ENCODE assay signal across 19 cellular contexts in genomic region chr4:3371038-3371437, GRCh38.
DNase-seq lines count a peak whose midpoint lies in the region; ATAC-seq and TF ChIP-seq lines count a peak whose summit lies in the region.
"Had no signal": no experiment of that assay in that cellular context is flagged by ENCODE, and none has a peak within 500 bp of the region (broad histone marks: within the 10 kb centered on the region; RNA-seq: fewer than 3 reads in every experiment).

No MANE protein-coding gene starts in this region.

- peaks cover 0 to 28% of the 10 kb centered on the region in 2 donors for H3K36me3 ChIP-seq in neuronal stem cell (replicated peaks in 1 of 2; ENCODE audit: control insufficient read depth in 2 of 2, insufficient read depth in 2 of 2, low read length in 2 of 2)

- CTCF ChIA-PET in CD4-positive, alpha-beta T cell (lab: Charles Lee) = no interaction called here
- CTCF ChIA-PET in WTC11 (lab: Charles Lee) = interaction anchor here (0.9 to 3.5 kb wide), 12 partner anchors 21 to 144 kb away, joined by 3 to 28 read pairs (median 5); no protein-coding TSS in a partner anchor

- DNase-seq in CD4-positive, alpha-beta T cell = no peak
- no peak for DNase-seq in WTC11 (ENCODE audit: low spot score)
- no peak for DNase-seq in glutamatergic neuron
- no peak for DNase-seq in neuronal stem cell (ENCODE audit: low spot score)
- DNase-seq in activated CD8-positive, alpha-beta memory T cell treated with anti-CD3 and anti-CD28 coated beads, Interleukin-2, amount 50 U/mL, for 4 hours = no peak
- no peak for DNase-seq in NCI-H510A treated with DMSO at 0.1 percent for 48 hours (lab: John Stamatoyannopoulos, UW)
- DNase-seq: activated CD8-positive, alpha-beta memory T cell treated with anti-CD3 and anti-CD28 coated beads, Interleukin-2, amount 50 U/mL, for 48 hours; activated naive CD8-positive, alpha-beta T cell treated with anti-CD3 and anti-CD28 coated beads, Interleukin-2, amount 10 ng/mL, durations not matched to agents 7 days and 5 days; effector CD8-positive, alpha-beta T cell; GDM1; NCI-H146; NCI-H774; stimulated activated naive CD8-positive, alpha-beta T cell treated with anti-CD3 and anti-CD28 coated beads, Interleukin-15, Interleukin-2, amounts not matched to agents 100 U/mL and 50 U/mL, for 24 hours had no signal

- H3K4me3 ChIP-seq in neuronal stem cell (ENCODE audit: low read length in 2 of 2) = peak overlapping the region in 1 of 2 donors; percentile 41
- H3K4me3 ChIP-seq: K562, lung had no signal

- no peak overlapping the region for H2BK12ac ChIP-seq in neuronal stem cell (ENCODE audit: low read length)

- no peak overlapping the region for H3K4ac ChIP-seq in neuronal stem cell (ENCODE audit: low read length)

- TF ChIP-seq CTCF in CD4-positive, alpha-beta T cell (IDR thresholded peaks at IDR 0.05) = no peak
- TF ChIP-seq CTCF in WTC11 (IDR thresholded peaks at IDR 0.05) (no peak), glutamatergic neuron (IDR thresholded peaks at IDR 0.05; ENCODE audit: partially characterized antibody, unreplicated experiment) (no peak)

- H2AFZ ChIP-seq in neuronal stem cell (ENCODE audit: low read length) = no peak overlapping the region

- H3K36me3 Mint-ChIP-seq in CD4-positive, alpha-beta T cell (ENCODE audit: low read depth) = peaks cover 5% of the 10 kb centered on the region
- H3K36me3 Mint-ChIP-seq in WTC11 (no peaks in the 10 kb centered on the region), glutamatergic neuron (ENCODE audit: unreplicated experiment) (no peaks in the 10 kb centered on the region)
- H3K36me3 Mint-ChIP-seq: activated naive CD8-positive, alpha-beta T cell treated with anti-CD3 and anti-CD28 coated beads, Interleukin-2, amount 10 ng/mL, durations not matched to agents 7 days and 5 days had no signal

- no peak overlapping the region for H4K91ac ChIP-seq in neuronal stem cell (ENCODE audit: low read depth, low read length, poor library complexity)

- no peak overlapping the region for H2BK120ac ChIP-seq in neuronal stem cell (ENCODE audit: low read depth, low read length)

- POLR2A ChIA-PET in CD4-positive, alpha-beta T cell (lab: Charles Lee) = interaction anchor here (0.7 kb wide), 1 partner anchor 14 kb away, joined by 3 read pairs; no protein-coding TSS in a partner anchor
- POLR2A ChIA-PET in WTC11 (lab: Charles Lee) = interaction anchor here (0.8 to 1.7 kb wide), 2 partner anchors 16 to 18 kb away, joined by 3 to 7 read pairs; no protein-coding TSS in a partner anchor

- no peak for ATAC-seq in CD4-positive, alpha-beta T cell (ENCODE audit: poor library complexity)
- ATAC-seq in WTC11 = peak; percentile 16
- no peak for ATAC-seq in GM21515 (IDR thresholded peaks at IDR 0.05; ENCODE audit: unreplicated experiment)
- no peak for ATAC-seq in GM18517 (IDR thresholded peaks at IDR 0.05; ENCODE audit: unreplicated experiment)
- ATAC-seq: K562; stimulated activated naive CD8-positive, alpha-beta T cell treated with anti-CD3 and anti-CD28 coated beads, Interleukin-15, Interleukin-2, amounts not matched to agents 100 U/mL and 50 U/mL, for 24 hours had no signal

- no CpG with 5 or more reads among the region's 14 CpGs for WGBS in neuronal stem cell (ENCODE audit: extremely low coverage in 2 of 2, insufficient read length in 2 of 2, insufficient replicate concordance in 1 of 2), 2 donors

- peaks cover 10% of the 10 kb centered on the region for H3K79me1 ChIP-seq in neuronal stem cell (ENCODE audit: low read depth, low read length)

- no peak overlapping the region for H4K8ac ChIP-seq in neuronal stem cell (ENCODE audit: low read depth, low read length)

- H3K23ac ChIP-seq in neuronal stem cell (ENCODE audit: low read depth, low read length, poor library complexity) = no peak overlapping the region

- peak overlapping the region; percentile 74 for H3K4me3 Mint-ChIP-seq in CD4-positive, alpha-beta T cell
- H3K4me3 Mint-ChIP-seq in WTC11 (peak overlapping the region; percentile 21), glutamatergic neuron (ENCODE audit: unreplicated experiment) (peak overlapping the region; percentile 12)

- peaks cover 68% of the 10 kb centered on the region for H3K4me1 Mint-ChIP-seq in CD4-positive, alpha-beta T cell (ENCODE audit: low read depth)
- H3K4me1 Mint-ChIP-seq in WTC11 (peaks cover 44% of the 10 kb centered on the region), glutamatergic neuron (ENCODE audit: low read depth, unreplicated experiment) (peaks cover 42% of the 10 kb centered on the region)

- H2BK5ac ChIP-seq in neuronal stem cell (ENCODE audit: low read length) = no peak overlapping the region

- H3K4me2 ChIP-seq in neuronal stem cell (ENCODE audit: insufficient read depth, low read length, poor library complexity, severe bottlenecking) = peak overlapping the region; percentile 66

- H3K18ac ChIP-seq in neuronal stem cell (ENCODE audit: low read length) = no peak overlapping the region

- H3K9me3 ChIP-seq in CD4-positive, alpha-beta T cell (ENCODE audit: control insufficient read depth, low read length) = no peaks in the 10 kb centered on the region
- H3K9me3 ChIP-seq in neuronal stem cell (replicated peaks in 1 of 2; ENCODE audit: control insufficient read depth in 2 of 2, insufficient read depth in 1 of 2, low read depth in 1 of 2, low read length in 2 of 2) = peaks cover 5% of the 10 kb centered on the region in 2 donors
- H3K9me3 ChIP-seq: heart left ventricle had no signal

- H3K27me3 ChIP-seq in CD4-positive, alpha-beta T cell (ENCODE audit: control insufficient read depth, insufficient read depth, low read length) = no peaks in the 10 kb centered on the region
- H3K27me3 ChIP-seq in neuronal stem cell (ENCODE audit: control insufficient read depth in 3 of 3, insufficient read depth in 3 of 3, low read depth in 1 of 3, low read length in 3 of 3) = peaks cover 0 to 5% (median 0%) of the 10 kb centered on the region in 3 experiments
- H3K27me3 ChIP-seq: heart left ventricle had no signal

- intact Hi-C loops in CD4-positive, alpha-beta T cell (cut with DNase I, micrococcal nuclease) = no loop called here

- peaks cover 11% of the 10 kb centered on the region for H3K27me3 Mint-ChIP-seq in CD4-positive, alpha-beta T cell
- H3K27me3 Mint-ChIP-seq in WTC11 (ENCODE audit: low read depth) (peaks cover 25% of the 10 kb centered on the region), glutamatergic neuron (ENCODE audit: unreplicated experiment) (peaks cover 8% of the 10 kb centered on the region)

- H3K4me1 ChIP-seq in neuronal stem cell (ENCODE audit: control insufficient read depth in 2 of 2, insufficient read depth in 1 of 2, low read depth in 1 of 2, low read length in 2 of 2) = peaks cover 40 to 56% of the 10 kb centered on the region in 2 donors

- H3K27ac Mint-ChIP-seq in CD4-positive, alpha-beta T cell = peak overlapping the region; percentile 33
- H3K27ac Mint-ChIP-seq in WTC11 = peak overlapping the region; percentile 13; the same call in 1 of the 2 replicates
- H3K27ac Mint-ChIP-seq in glutamatergic neuron (ENCODE audit: unreplicated experiment) = no peak overlapping the region
- H3K27ac Mint-ChIP-seq: activated naive CD8-positive, alpha-beta T cell treated with anti-CD3 and anti-CD28 coated beads, Interleukin-2, amount 10 ng/mL, durations not matched to agents 7 days and 5 days had no signal

- H3K9ac ChIP-seq in neuronal stem cell (ENCODE audit: low read depth, low read length, poor library complexity) = peak overlapping the region; percentile 63

- no peak overlapping the region for H2AK5ac ChIP-seq in neuronal stem cell (ENCODE audit: low read depth, low read length)

- no peaks in the 10 kb centered on the region for H3K9me3 Mint-ChIP-seq in CD4-positive, alpha-beta T cell
- H3K9me3 Mint-ChIP-seq in WTC11 (no peaks in the 10 kb centered on the region), glutamatergic neuron (ENCODE audit: unreplicated experiment) (peaks cover 3% of the 10 kb centered on the region)
- H3K9me3 Mint-ChIP-seq: activated naive CD8-positive, alpha-beta T cell treated with anti-CD3 and anti-CD28 coated beads, Interleukin-2, amount 10 ng/mL, durations not matched to agents 7 days and 5 days had no signal

- no peak overlapping the region for H3K27ac ChIP-seq in CD4-positive, alpha-beta T cell (ENCODE audit: low read depth, low read length)
- H3K27ac ChIP-seq in neuronal stem cell (replicated peaks; ENCODE audit: low read length) = no peak overlapping the region
- H3K27ac ChIP-seq: C4-2B had no signal

- H2BK15ac ChIP-seq in neuronal stem cell (ENCODE audit: low read length) = no peak overlapping the region

- no peak overlapping the region for H3K14ac ChIP-seq in neuronal stem cell (ENCODE audit: low read length)

TF ChIP-seq in WTC11, 78 proteins besides CTCF, POLR2A, EP300 and RAD21 (continues in another document):
- TF ChIP-seq ZNF671 (CRISPR knock-in tag; IDR thresholded peaks at IDR 0.05) = no peak
- TF ChIP-seq, protein P1, sequence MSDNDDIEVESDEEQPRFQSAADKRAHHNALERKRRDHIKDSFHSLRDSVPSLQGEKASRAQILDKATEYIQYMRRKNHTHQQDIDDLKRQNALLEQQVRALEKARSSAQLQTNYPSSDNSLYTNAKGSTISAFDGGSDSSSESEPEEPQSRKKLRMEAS (CRISPR knock-in tag; IDR thresholded peaks at IDR 0.05) = peak; percentile 24; the same call in 1 of the 2 replicates
- TF ChIP-seq SMAD4 (CRISPR knock-in tag; IDR thresholded peaks at IDR 0.05) = no peak
- TF ChIP-seq, protein P2, sequence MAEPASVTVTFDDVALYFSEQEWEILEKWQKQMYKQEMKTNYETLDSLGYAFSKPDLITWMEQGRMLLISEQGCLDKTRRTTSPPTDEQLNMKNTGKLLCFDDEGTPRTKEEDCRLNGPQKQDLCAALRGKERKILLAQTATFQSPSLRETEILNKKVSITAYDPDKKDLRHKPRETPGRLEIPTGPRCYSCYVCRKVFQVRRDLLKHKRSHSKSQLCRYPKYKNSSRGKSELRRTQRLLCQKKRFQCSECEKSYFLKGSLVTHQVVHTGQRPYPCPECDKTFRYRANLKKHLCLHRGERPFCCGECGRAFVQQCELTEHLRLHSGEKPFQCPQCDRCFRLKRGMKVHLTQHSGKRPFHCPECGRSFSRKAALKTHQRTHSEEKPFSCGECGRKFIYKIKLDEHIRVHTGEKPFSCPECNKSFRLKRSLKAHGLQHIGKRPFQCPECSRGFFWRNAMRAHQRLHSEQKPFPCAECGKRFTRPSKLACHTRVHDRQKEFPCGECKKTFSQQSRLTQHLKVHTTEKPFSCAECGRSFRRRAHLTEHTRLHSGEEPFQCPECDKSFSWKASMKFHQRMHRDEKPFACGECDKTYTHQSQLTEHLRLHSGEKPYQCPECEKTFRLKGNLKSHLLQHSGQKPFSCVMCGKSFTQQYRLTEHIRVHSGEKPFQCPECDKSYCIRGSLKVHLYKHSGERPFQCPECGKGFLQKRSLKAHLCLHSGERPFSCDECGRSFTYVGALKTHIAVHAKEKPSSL (CRISPR knock-in tag; conservative IDR thresholded peaks at IDR 0.05) = no peak

Comparison
In these comparisons a context has a peak if more than half of its experiments do, and no peak if none do; other contexts are left out.
1. H3K4me3 Mint-ChIP-seq: peak in every context shown above with its lines; median percentile 74 in CD4-positive, alpha-beta T cell; 21 in WTC11; 12 in glutamatergic neuron.